In genomic region chr17:44977740-44978584, GRCh38 we compare ENCODE assay signal across 1 cellular context.
TF ChIP-seq lines count a peak whose summit lies in the region.

No MANE protein-coding gene starts in this region.

TF ChIP-seq in A549, 52 proteins besides CTCF, POLR2A, EP300 and RAD21 (continued from another document):
- TF ChIP-seq NFE2L2 (conservative IDR thresholded peaks at IDR 0.05; ENCODE audit: low read length): no peak
- TF ChIP-seq MAX (IDR thresholded peaks at IDR 0.05): no peak
- no peak for TF ChIP-seq SREBF2 (IDR thresholded peaks at IDR 0.05)
- TF ChIP-seq ZFP36 (IDR thresholded peaks at IDR 0.05; ENCODE audit: borderline replicate concordance, partially characterized antibody): no peak
- TF ChIP-seq KDM5A (IDR thresholded peaks at IDR 0.05): no peak
- no peak for TF ChIP-seq SMC3 (IDR thresholded peaks at IDR 0.05)
